Comparison of ENCODE assay signal across 14 cellular contexts in the genomic region with DNA sequence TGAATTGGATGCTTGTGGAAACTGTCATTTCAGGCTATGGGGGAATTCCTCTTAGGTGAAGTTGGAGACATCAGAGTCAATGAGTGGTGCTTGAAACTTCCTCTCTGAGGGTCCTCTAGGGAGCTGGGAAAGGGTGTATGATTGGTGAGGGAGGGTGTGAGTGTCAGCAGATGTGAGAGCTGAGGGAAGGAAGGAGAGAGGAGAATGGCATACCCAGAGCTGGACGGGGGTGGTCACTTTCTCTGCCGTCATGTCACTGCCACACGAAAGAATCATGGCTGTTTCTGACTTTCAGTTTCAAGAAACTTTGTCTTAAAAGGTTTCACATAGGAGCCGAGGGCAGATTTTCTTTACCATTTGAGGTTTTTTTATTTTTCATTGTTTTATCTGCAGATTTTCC. TPM values are rescaled to one million over a fixed set of nuclear protein-coding genes. Genes with fewer than 3 reads are reported as not detected.
DNase-seq lines count a peak whose midpoint lies in the region; ATAC-seq lines count a peak whose summit lies in the region.
"Had no signal": no experiment of that assay in that cellular context is flagged by ENCODE, and none has a peak within 500 bp of the region (broad histone marks: within the 10 kb centered on the region; RNA-seq: fewer than 3 reads in every experiment).

No MANE protein-coding gene starts in this region.

- POLR2A ChIA-PET in CD8-positive, alpha-beta memory T cell (lab: Charles Lee): no interaction called here

- peak overlapping the region; percentile 26 to 87 (median 70) for H3K4me3 Mint-ChIP-seq in CD8-positive, alpha-beta memory T cell
- peak overlapping the region; percentile 1 for H3K4me3 Mint-ChIP-seq in activated naive CD8-positive, alpha-beta T cell treated with anti-CD3 and anti-CD28 coated beads, Interleukin-2, amount 50 U/mL, for 24 hours

- H3K27me3 Mint-ChIP-seq in CD8-positive, alpha-beta memory T cell: no peaks in the 10 kb centered on the region
- H3K27me3 Mint-ChIP-seq in activated naive CD8-positive, alpha-beta T cell treated with anti-CD3 and anti-CD28 coated beads, Interleukin-2, amount 50 U/mL, for 24 hours: no peaks in the 10 kb centered on the region

- H3K4me1 Mint-ChIP-seq in CD8-positive, alpha-beta memory T cell: peaks cover 6 to 41% (median 28%) of the 10 kb centered on the region in 3 donors
- H3K4me1 Mint-ChIP-seq in activated naive CD8-positive, alpha-beta T cell treated with anti-CD3 and anti-CD28 coated beads, Interleukin-2, amount 50 U/mL, for 24 hours: peaks cover 19% of the 10 kb centered on the region

- H3K4me3 ChIP-seq in CD8-positive, alpha-beta memory T cell (ENCODE audit: low read length): no peak overlapping the region
- H3K4me3 ChIP-seq: colonic mucosa, SK-N-MC had no signal

- no peaks in the 10 kb centered on the region for H3K9me3 Mint-ChIP-seq in CD8-positive, alpha-beta memory T cell
- H3K9me3 Mint-ChIP-seq in activated naive CD8-positive, alpha-beta T cell treated with anti-CD3 and anti-CD28 coated beads, Interleukin-2, amount 50 U/mL, for 24 hours: no peaks in the 10 kb centered on the region

- H3K36me3 Mint-ChIP-seq in CD8-positive, alpha-beta memory T cell: peaks cover 6 to 52% (median 20%) of the 10 kb centered on the region in 3 donors
- H3K36me3 Mint-ChIP-seq in activated naive CD8-positive, alpha-beta T cell treated with anti-CD3 and anti-CD28 coated beads, Interleukin-2, amount 50 U/mL, for 24 hours (ENCODE audit: low read depth): peaks cover 29% of the 10 kb centered on the region

- H3K27ac ChIP-seq in CD8-positive, alpha-beta memory T cell (ENCODE audit: low read depth, low read length): no peak overlapping the region
- H3K27ac ChIP-seq: colonic mucosa, SK-N-MC had no signal

- no peaks in the 10 kb centered on the region for H3K9me3 ChIP-seq in CD8-positive, alpha-beta memory T cell (ENCODE audit: low read length)
- H3K9me3 ChIP-seq: colonic mucosa had no signal

- H3K27me3 ChIP-seq in CD8-positive, alpha-beta memory T cell (ENCODE audit: insufficient read depth, low read length, poor library complexity, severe bottlenecking): no peaks in the 10 kb centered on the region
- H3K27me3 ChIP-seq: colonic mucosa had no signal

- no peaks in the 10 kb centered on the region for H3K4me1 ChIP-seq in CD8-positive, alpha-beta memory T cell (ENCODE audit: insufficient read depth, low read length)
- H3K4me1 ChIP-seq: colonic mucosa had no signal

- no peak for DNase-seq in CD8-positive, alpha-beta memory T cell
- no peak for DNase-seq in activated naive CD8-positive, alpha-beta T cell treated with anti-CD3 and anti-CD28 coated beads, Interleukin-2, amount 50 U/mL, for 24 hours
- no peak for DNase-seq in NCI-H510A (lab: John Stamatoyannopoulos, UW)
- DNase-seq in AG08396 (ENCODE audit: low spot score): no peak
- DNase-seq in AML-193 (lab: John Stamatoyannopoulos, UW): no peak
- DNase-seq: activated naive CD4-positive, alpha-beta T cell treated with Interleukin-2 at 50 U/mL for 16 hours; colonic mucosa; NCI-H1694; NK-92 treated with Interleukin-12 subunit alpha and Interleukin-12 subunit beta, amount 100 ng/mL, for 24 hours; stimulated activated CD4-positive, alpha-beta T cell treated with anti-CD3 and anti-CD28 coated beads, Interleukin-4, amount 100 ng/mL, for 1 hour had no signal

- no peaks in the 10 kb centered on the region for H3K36me3 ChIP-seq in CD8-positive, alpha-beta memory T cell (ENCODE audit: insufficient read depth, low read length)
- H3K36me3 ChIP-seq: colonic mucosa had no signal

- CTCF ChIA-PET in CD8-positive, alpha-beta memory T cell (lab: Charles Lee): interaction anchor here (1.6 kb wide), 1 partner anchor 9 kb away, joined by 4 read pairs; no protein-coding TSS in a partner anchor

- ATAC-seq in GM18870 (IDR thresholded peaks at IDR 0.05; ENCODE audit: unreplicated experiment): peak; percentile 29
- ATAC-seq in HG03196 (IDR thresholded peaks at IDR 0.05; ENCODE audit: unreplicated experiment): peak; percentile 35
- ATAC-seq in activated naive CD8-positive, alpha-beta T cell treated with anti-CD3 and anti-CD28 coated beads, Interleukin-2, amount 50 U/mL, for 24 hours: no peak
- ATAC-seq in GM18858 (IDR thresholded peaks at IDR 0.05; ENCODE audit: unreplicated experiment): no peak

- H3K27ac Mint-ChIP-seq in CD8-positive, alpha-beta memory T cell: peak overlapping the region in 7 of 8 donors; percentile 2 to 88 (median 83)
- no peak overlapping the region for H3K27ac Mint-ChIP-seq in activated naive CD8-positive, alpha-beta T cell treated with anti-CD3 and anti-CD28 coated beads, Interleukin-2, amount 50 U/mL, for 24 hours

RNA-seq across cellular contexts. Expression of gene DEK, which starts 50.3 kb away (rescaled TPM):
- 100 to 1,000 TPM; 174 to 181 TPM for total RNA-seq in CD8-positive, alpha-beta memory T cell
- 90.3 TPM for polyA plus RNA-seq in CD8-positive, alpha-beta memory T cell

RNA-seq across cellular contexts. Expression of gene KDM1B, which starts 58.8 kb away (rescaled TPM):
- 10 to 100 TPM; 12.6 to 13.4 TPM for total RNA-seq in CD8-positive, alpha-beta memory T cell
- polyA plus RNA-seq in CD8-positive, alpha-beta memory T cell: 0.84 TPM

RNA-seq across cellular contexts. Expression of gene TPMT, which starts 59.1 kb away (rescaled TPM):
- total RNA-seq in CD8-positive, alpha-beta memory T cell: 1 to 10 TPM; 9.1 to 9.7 TPM
- polyA plus RNA-seq in CD8-positive, alpha-beta memory T cell: 14.9 TPM

Comparison
In these comparisons a context has a peak if more than half of its experiments do, and no peak if none do; other contexts are left out.
1. ATAC-seq: peak in GM18870 (single experiment) and HG03196 (single experiment); none in activated naive CD8-positive, alpha-beta T cell treated with anti-CD3 and anti-CD28 coated beads, Interleukin-2, amount 50 U/mL, for 24 hours (single experiment) and GM18858 (single experiment).